ENCODE assay signal across 8 cellular contexts in the genomic region with DNA sequence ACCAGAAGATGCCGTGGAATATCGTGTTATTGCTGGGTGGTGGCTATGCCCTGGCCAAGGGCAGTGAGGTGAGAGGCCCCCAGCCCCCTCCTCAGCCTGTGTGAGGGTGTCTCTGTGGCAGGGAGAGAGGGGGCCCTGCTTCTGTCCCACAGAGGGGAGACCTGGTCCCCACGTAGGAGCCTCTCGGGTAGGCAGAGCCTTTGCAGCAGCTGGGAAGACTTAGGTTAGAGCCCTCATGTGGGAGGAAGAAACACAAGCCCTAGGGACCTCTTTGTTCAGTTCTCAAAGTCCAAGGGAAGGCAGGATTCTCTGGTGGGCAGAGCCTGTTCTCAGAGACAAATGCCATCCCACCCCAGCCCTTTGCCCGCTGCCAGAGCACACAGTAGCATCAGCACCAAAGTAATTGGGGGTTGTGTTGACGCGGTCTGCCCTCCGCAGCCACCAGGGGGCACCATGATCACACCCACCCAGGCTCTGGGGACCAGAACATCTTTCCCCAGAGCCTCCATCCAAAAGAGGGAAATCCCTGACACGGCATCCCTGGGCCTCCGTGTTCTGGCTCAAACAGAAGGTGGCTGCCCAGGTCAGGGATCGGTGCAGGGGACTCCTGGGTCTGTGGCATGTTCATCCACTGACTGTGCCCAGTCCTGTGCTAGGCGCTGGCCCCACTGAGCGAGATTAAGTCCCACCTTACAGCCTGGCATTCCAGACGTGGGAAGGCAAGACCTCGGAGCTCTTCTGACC. TPM values are rescaled to one million over a fixed set of nuclear protein-coding genes. Genes with fewer than 3 reads are reported as not detected.
DNase-seq lines count a peak whose midpoint lies in the region; ATAC-seq, FAIRE-seq and TF ChIP-seq lines count a peak whose summit lies in the region.

No MANE protein-coding gene starts in this region.

- H3K9me3 ChIP-seq in astrocyte (ENCODE audit: insufficient read depth, low read depth, low read length) (no peaks in the 10 kb centered on the region), spleen (no peaks in the 10 kb centered on the region)

- no peak overlapping the region for H3K9ac ChIP-seq in astrocyte (ENCODE audit: low read length)

- TF ChIP-seq POLR2A in spleen (IDR thresholded peaks at IDR 0.05), result no peak

- H3K36me3 Mint-ChIP-seq in astrocyte (ENCODE audit: low read depth, unreplicated experiment), result no peaks in the 10 kb centered on the region

- H3K27me3 ChIP-seq in astrocyte (ENCODE audit: insufficient read depth, low read length), result peaks cover 3% of the 10 kb centered on the region
- peaks cover 0 to 19% (median 0%) of the 10 kb centered on the region in 7 donors for H3K27me3 ChIP-seq in spleen (replicated peaks in 1 of 7)

- no peaks in the 10 kb centered on the region for H4K20me1 ChIP-seq in astrocyte (ENCODE audit: insufficient read depth, low read length)

- 39 to 49% (median 43%) methylated on average over 14 to 15 of the region's 15 CpGs for WGBS in spleen, 5 donors

- H3K4me2 ChIP-seq in astrocyte (ENCODE audit: low read length), result no peak overlapping the region

- intact Hi-C loops in spleen (cut with DNase I; ENCODE audit: low total_unique reads), result loop anchor here (5.0 kb wide), 2 partner anchors 48 to 118 kb away; partner anchors contain the start of gene RSKR

- H3K27ac Mint-ChIP-seq in astrocyte (ENCODE audit: unreplicated experiment), result no peak overlapping the region

- H3K36me3 ChIP-seq in astrocyte (ENCODE audit: insufficient read depth, low read length) (no peaks in the 10 kb centered on the region), spleen (no peaks in the 10 kb centered on the region)

- ATAC-seq in GM18868 (IDR thresholded peaks at IDR 0.05; ENCODE audit: unreplicated experiment) (peak; percentile 63), HG03520 (IDR thresholded peaks at IDR 0.05; ENCODE audit: unreplicated experiment) (no peak)

- no peaks in the 10 kb centered on the region for H3K79me2 ChIP-seq in astrocyte (ENCODE audit: insufficient read depth, low read length)

- no peaks in the 10 kb centered on the region for H3K4me1 Mint-ChIP-seq in astrocyte (ENCODE audit: low read depth, unreplicated experiment)

- no peak overlapping the region for H2AFZ ChIP-seq in astrocyte (ENCODE audit: low read depth, low read length)

- H3K27ac ChIP-seq in astrocyte (ENCODE audit: low read depth, low read length) (no peak overlapping the region), spleen (no peak overlapping the region)

- DNase-seq in AG08395 (ENCODE audit: low spot score) (peak; percentile 93), NCI-H1105 treated with DMSO at 0.1 percent for 48 hours (lab: John Stamatoyannopoulos, UW) (peak; percentile 42), T-helper 22 cell (ENCODE audit: low read depth) (peak; percentile 35), astrocyte (ENCODE audit: low read depth) (peak; percentile 6), hippocampal formation (lab: John Stamatoyannopoulos, UW) (peak; percentile 37 to 40), spleen (peak; percentile 93)

- TF ChIP-seq CTCF in astrocyte (IDR thresholded peaks at IDR 0.05; ENCODE audit: insufficient read depth, low read depth, low read length), result peak; percentile 80
- TF ChIP-seq CTCF in spleen (IDR thresholded peaks at IDR 0.05 in 8 of 11, conservative IDR thresholded peaks at IDR 0.05 in 3 of 11), result peak; percentile 71 to 92 (median 88)

- H3K4me1 ChIP-seq in astrocyte (ENCODE audit: insufficient read depth, low read length), result no peaks in the 10 kb centered on the region
- H3K4me1 ChIP-seq in spleen, result peaks cover 0 to 9% (median 0%) of the 10 kb centered on the region in 6 donors

- H3K9me3 Mint-ChIP-seq in astrocyte (ENCODE audit: unreplicated experiment), result no peaks in the 10 kb centered on the region

- no peak overlapping the region for H3K4me3 Mint-ChIP-seq in astrocyte (ENCODE audit: unreplicated experiment)

- no peak overlapping the region for H3K4me3 ChIP-seq in astrocyte (ENCODE audit: insufficient read depth, low read depth, low read length)
- no peak overlapping the region for H3K4me3 ChIP-seq in spleen

- FAIRE-seq in astrocyte (lab: Jason Lieb, UNC), result no peak

- peaks cover 49% of the 10 kb centered on the region for H3K27me3 Mint-ChIP-seq in astrocyte (ENCODE audit: low read depth, unreplicated experiment)

RNA-seq across cellular contexts. Expression of gene FOXN1, which starts 11.5 kb away (rescaled TPM):
- total RNA-seq in astrocyte (not detected in 2 replicates), spleen (not detected)
- polyA plus RNA-seq in spleen, result not detected

RNA-seq across cellular contexts. Expression of gene SLC13A2, which starts 21.2 kb away (rescaled TPM):
- not detected in 2 replicates for total RNA-seq in astrocyte
- not detected for total RNA-seq in spleen
- polyA plus RNA-seq in spleen, result under 1 TPM in 1 of 3 donors, not detected in 2; 0.03 TPM

RNA-seq across cellular contexts. Expression of gene UNC119, which starts 57.8 kb away (rescaled TPM):
- total RNA-seq in astrocyte (23.1 and 27.7 TPM in 2 replicates), spleen (10 to 100 TPM; 41.5 to 76.0 (median 65.7) TPM)
- 10 to 100 TPM; 52.9 to 68.6 (median 59.1) TPM for polyA plus RNA-seq in spleen

Comparison
In these comparisons a context has a peak if more than half of its experiments do, and no peak if none do; other contexts are left out.
1. DNase-seq: peak in every context shown above with its lines; median percentile 93 in AG08395; 93 in spleen; 42 in NCI-H1105 treated with DMSO at 0.1 percent for 48 hours; 38 in hippocampal formation; 35 in T-helper 22 cell; 6 in astrocyte.